1 cellular context compared by ENCODE assay signal in the genomic region with DNA sequence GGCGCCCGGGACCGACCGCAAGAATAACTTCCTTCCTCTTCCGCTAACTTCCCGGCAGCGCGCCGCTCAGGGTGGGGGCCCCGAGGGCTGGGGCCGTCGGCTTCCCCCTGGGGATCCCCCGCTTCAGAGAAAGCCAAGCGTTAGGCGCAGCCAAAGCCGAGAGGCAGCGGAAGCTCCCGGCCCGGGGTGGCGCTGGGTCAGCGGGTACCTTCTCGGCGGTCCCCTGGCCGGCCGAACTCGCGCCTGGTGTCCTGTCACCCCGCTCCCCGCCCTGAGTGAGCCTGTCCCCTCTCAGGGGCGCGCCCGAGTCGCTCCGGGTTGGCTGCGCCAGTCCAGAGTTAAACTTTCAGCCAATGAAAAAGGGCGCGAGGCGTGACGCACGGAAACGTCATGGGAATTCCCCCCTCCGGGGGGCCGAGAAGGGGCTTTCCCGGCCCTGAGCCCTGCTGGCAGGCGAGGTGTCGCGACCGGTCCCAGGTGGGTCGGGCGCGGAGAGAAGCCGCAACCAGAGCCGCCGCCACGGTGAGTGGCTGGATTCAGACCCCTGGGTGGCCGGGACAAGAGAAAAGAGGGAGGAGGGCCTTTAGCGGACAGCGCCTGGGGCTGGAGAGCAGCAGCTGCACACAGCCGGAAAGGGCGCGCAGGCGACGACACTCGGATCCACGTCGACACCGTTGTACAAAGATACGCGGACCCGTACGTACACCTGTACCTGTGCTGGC.
TF ChIP-seq lines count a peak whose summit lies in the region.

No MANE protein-coding gene starts in this region.

TF ChIP-seq in HepG2, 621 proteins besides CTCF, POLR2A, EP300 and RAD21 (continued from another document and continues in another):
- TF ChIP-seq HMGA1 (CRISPR knock-in tag; conservative IDR thresholded peaks at IDR 0.05) (no peak), FIP1L1 (IDR thresholded peaks at IDR 0.05; ENCODE audit: borderline replicate concordance, insufficient read depth, low read depth, low read length) (no peak), ZNF263 (CRISPR knock-in tag; IDR thresholded peaks at IDR 0.05) (no peak), ZNF777 (CRISPR knock-in tag; IDR thresholded peaks at IDR 0.05) (peak; percentile 92), ZSCAN30 (CRISPR knock-in tag; IDR thresholded peaks at IDR 0.05) (peak; percentile 78; the same call in 1 of the 2 replicates), NFKB2 (CRISPR knock-in tag; IDR thresholded peaks at IDR 0.05; ENCODE audit: borderline replicate concordance) (peak; percentile 87), ZNF143 (CRISPR knock-in tag; IDR thresholded peaks at IDR 0.05) (peak; percentile 49), PAX8 (CRISPR knock-in tag; IDR thresholded peaks at IDR 0.05; ENCODE audit: borderline replicate concordance) (0 out of 2 replicates have a peak, but pooled peaks have one; percentile 57), CHD4 (IDR thresholded peaks at IDR 0.05; ENCODE audit: borderline replicate concordance, low read length) (no peak), ZFP1 (CRISPR knock-in tag; IDR thresholded peaks at IDR 0.05) (no peak), ELF3 (CRISPR knock-in tag; IDR thresholded peaks at IDR 0.05) (peak; percentile 91), MZF1 (CRISPR knock-in tag; IDR thresholded peaks at IDR 0.05; ENCODE audit: borderline replicate concordance) (no peak), ZNF20 (CRISPR knock-in tag; IDR thresholded peaks at IDR 0.05) (no peak), RORA (CRISPR knock-in tag; IDR thresholded peaks at IDR 0.05) (no peak; the same call in 1 of the 2 replicates), AGO2 (optimal IDR thresholded peaks at IDR 0.05; ENCODE audit: low read depth, low read length) (no peak), ZNF605 (CRISPR knock-in tag; IDR thresholded peaks at IDR 0.05) (peak; percentile 37; the same call in 1 of the 2 replicates), MED8 (CRISPR knock-in tag; IDR thresholded peaks at IDR 0.05; ENCODE audit: insufficient replicate concordance) (no peak), ZNF530 (CRISPR knock-in tag; IDR thresholded peaks at IDR 0.05; ENCODE audit: low read depth) (no peak), RARG (CRISPR knock-in tag; IDR thresholded peaks at IDR 0.05; ENCODE audit: low read depth) (no peak), SMYD3 (CRISPR knock-in tag; IDR thresholded peaks at IDR 0.05) (no peak), HNRNPH1 (optimal IDR thresholded peaks at IDR 0.05; ENCODE audit: low read depth, low read length) (no peak), BHLHE40 (IDR thresholded peaks at IDR 0.05; ENCODE audit: low read length) (0 out of 2 replicates have a peak, but pooled peaks have one; percentile 7), SETDB1 (CRISPR knock-in tag; IDR thresholded peaks at IDR 0.05; ENCODE audit: borderline replicate concordance) (no peak), MATR3 (CRISPR knock-in tag; IDR thresholded peaks at IDR 0.05) (no peak), POLR2AphosphoS2 (IDR thresholded peaks at IDR 0.05; ENCODE audit: low read depth, low read length) (no peak), ZKSCAN8 (CRISPR knock-in tag; IDR thresholded peaks at IDR 0.05; ENCODE audit: borderline replicate concordance) (no peak), RXRA (CRISPR knock-in tag; IDR thresholded peaks at IDR 0.05) (peak; percentile 62), ATF1 (CRISPR knock-in tag; IDR thresholded peaks at IDR 0.05) (peak; percentile 98), ZFP36L2 (CRISPR knock-in tag; IDR thresholded peaks at IDR 0.05) (no peak), KLF15 (CRISPR knock-in tag; IDR thresholded peaks at IDR 0.05; ENCODE audit: borderline replicate concordance) (no peak), FOXK2 (IDR thresholded peaks at IDR 0.05) (no peak), ZNF644 (CRISPR knock-in tag; IDR thresholded peaks at IDR 0.05; ENCODE audit: low read depth) (no peak), FOXA3 (CRISPR knock-in tag; IDR thresholded peaks at IDR 0.05) (0 out of 2 replicates have a peak, but pooled peaks have one; percentile 6), SALL2 (CRISPR knock-in tag; IDR thresholded peaks at IDR 0.05) (peak; percentile 27; the same call in 1 of the 2 replicates), FOXK1 (CRISPR knock-in tag; IDR thresholded peaks at IDR 0.05; ENCODE audit: borderline replicate concordance, low read depth) (peak; percentile 39; the same call in 1 of the 2 replicates), BRD4 (CRISPR knock-in tag; IDR thresholded peaks at IDR 0.05) (no peak), ASH2L (IDR thresholded peaks at IDR 0.05; ENCODE audit: insufficient read length, low read depth, low read length) (peak; percentile 73), NR1H2 (CRISPR knock-in tag; IDR thresholded peaks at IDR 0.05; ENCODE audit: borderline replicate concordance, low read depth) (0 out of 2 replicates have a peak, but pooled peaks have one; percentile 38), KAT2B (IDR thresholded peaks at IDR 0.05; ENCODE audit: borderline replicate concordance, low read depth, low read length) (no peak), SCMH1 (CRISPR knock-in tag; IDR thresholded peaks at IDR 0.05; ENCODE audit: borderline replicate concordance) (no peak), ZNF629 (CRISPR knock-in tag; conservative IDR thresholded peaks at IDR 0.05) (no peak), HCFC1 (IDR thresholded peaks at IDR 0.05; ENCODE audit: low read depth, low read length) (no peak), PHF8 (CRISPR knock-in tag; IDR thresholded peaks at IDR 0.05) (peak; percentile 72), GATAD1 (CRISPR knock-in tag; IDR thresholded peaks at IDR 0.05) (peak; percentile 55), NR2F2 (IDR thresholded peaks at IDR 0.05; ENCODE audit: borderline replicate concordance, low read depth) (no peak), MAFG (CRISPR knock-in tag; IDR thresholded peaks at IDR 0.05) (no peak), RAD51 (IDR thresholded peaks at IDR 0.05; ENCODE audit: borderline replicate concordance) (no peak), ZNF292 (CRISPR knock-in tag; IDR thresholded peaks at IDR 0.05; ENCODE audit: borderline replicate concordance, low read depth) (peak; percentile 14; the same call in 1 of the 2 replicates)
- TF ChIP-seq, protein P1, sequence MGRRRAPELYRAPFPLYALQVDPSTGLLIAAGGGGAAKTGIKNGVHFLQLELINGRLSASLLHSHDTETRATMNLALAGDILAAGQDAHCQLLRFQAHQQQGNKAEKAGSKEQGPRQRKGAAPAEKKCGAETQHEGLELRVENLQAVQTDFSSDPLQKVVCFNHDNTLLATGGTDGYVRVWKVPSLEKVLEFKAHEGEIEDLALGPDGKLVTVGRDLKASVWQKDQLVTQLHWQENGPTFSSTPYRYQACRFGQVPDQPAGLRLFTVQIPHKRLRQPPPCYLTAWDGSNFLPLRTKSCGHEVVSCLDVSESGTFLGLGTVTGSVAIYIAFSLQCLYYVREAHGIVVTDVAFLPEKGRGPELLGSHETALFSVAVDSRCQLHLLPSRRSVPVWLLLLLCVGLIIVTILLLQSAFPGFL (CRISPR knock-in tag; IDR thresholded peaks at IDR 0.05) = no peak
- TF ChIP-seq, protein P2, sequence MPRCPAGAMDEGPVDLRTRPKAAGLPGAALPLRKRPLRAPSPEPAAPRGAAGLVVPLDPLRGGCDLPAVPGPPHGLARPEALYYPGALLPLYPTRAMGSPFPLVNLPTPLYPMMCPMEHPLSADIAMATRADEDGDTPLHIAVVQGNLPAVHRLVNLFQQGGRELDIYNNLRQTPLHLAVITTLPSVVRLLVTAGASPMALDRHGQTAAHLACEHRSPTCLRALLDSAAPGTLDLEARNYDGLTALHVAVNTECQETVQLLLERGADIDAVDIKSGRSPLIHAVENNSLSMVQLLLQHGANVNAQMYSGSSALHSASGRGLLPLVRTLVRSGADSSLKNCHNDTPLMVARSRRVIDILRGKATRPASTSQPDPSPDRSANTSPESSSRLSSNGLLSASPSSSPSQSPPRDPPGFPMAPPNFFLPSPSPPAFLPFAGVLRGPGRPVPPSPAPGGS (CRISPR knock-in tag; IDR thresholded peaks at IDR 0.05) = peak; percentile 96
- TF ChIP-seq, protein P3, sequence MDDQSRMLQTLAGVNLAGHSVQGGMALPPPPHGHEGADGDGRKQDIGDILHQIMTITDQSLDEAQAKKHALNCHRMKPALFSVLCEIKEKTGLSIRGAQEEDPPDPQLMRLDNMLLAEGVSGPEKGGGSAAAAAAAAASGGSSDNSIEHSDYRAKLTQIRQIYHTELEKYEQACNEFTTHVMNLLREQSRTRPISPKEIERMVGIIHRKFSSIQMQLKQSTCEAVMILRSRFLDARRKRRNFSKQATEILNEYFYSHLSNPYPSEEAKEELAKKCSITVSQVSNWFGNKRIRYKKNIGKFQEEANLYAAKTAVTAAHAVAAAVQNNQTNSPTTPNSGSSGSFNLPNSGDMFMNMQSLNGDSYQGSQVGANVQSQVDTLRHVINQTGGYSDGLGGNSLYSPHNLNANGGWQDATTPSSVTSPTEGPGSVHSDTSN (CRISPR knock-in tag; IDR thresholded peaks at IDR 0.05; ENCODE audit: borderline replicate concordance) = no peak
- TF ChIP-seq, protein P4, sequence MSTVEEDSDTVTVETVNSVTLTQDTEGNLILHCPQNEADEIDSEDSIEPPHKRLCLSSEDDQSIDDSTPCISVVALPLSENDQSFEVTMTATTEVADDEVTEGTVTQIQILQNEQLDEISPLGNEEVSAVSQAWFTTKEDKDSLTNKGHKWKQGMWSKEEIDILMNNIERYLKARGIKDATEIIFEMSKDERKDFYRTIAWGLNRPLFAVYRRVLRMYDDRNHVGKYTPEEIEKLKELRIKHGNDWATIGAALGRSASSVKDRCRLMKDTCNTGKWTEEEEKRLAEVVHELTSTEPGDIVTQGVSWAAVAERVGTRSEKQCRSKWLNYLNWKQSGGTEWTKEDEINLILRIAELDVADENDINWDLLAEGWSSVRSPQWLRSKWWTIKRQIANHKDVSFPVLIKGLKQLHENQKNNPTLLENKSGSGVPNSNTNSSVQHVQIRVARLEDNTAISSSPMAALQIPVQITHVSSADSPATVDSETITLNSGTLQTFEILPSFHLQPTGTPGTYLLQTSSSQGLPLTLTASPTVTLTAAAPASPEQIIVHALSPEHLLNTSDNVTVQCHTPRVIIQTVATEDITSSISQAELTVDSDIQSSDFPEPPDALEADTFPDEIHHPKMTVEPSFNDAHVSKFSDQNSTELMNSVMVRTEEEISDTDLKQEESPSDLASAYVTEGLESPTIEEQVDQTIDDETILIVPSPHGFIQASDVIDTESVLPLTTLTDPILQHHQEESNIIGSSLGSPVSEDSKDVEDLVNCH (CRISPR knock-in tag; IDR thresholded peaks at IDR 0.05) = no peak
- TF ChIP-seq, protein P5, sequence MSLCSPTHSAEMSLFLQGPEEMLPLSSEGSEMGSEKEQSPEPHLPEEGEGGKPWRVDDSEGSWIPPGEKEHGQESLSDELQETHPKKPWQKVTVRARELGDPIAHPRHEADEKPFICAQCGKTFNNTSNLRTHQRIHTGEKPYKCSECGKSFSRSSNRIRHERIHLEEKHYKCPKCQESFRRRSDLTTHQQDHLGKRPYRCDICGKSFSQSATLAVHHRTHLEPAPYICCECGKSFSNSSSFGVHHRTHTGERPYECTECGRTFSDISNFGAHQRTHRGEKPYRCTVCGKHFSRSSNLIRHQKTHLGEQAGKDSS (CRISPR knock-in tag; IDR thresholded peaks at IDR 0.05; ENCODE audit: borderline replicate concordance, low read depth) = no peak
- TF ChIP-seq, protein P6, sequence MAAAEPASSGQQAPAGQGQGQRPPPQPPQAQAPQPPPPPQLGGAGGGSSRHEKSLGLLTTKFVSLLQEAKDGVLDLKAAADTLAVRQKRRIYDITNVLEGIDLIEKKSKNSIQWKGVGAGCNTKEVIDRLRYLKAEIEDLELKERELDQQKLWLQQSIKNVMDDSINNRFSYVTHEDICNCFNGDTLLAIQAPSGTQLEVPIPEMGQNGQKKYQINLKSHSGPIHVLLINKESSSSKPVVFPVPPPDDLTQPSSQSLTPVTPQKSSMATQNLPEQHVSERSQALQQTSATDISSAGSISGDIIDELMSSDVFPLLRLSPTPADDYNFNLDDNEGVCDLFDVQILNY (CRISPR knock-in tag; conservative IDR thresholded peaks at IDR 0.05) = no peak
- TF ChIP-seq, protein P7, sequence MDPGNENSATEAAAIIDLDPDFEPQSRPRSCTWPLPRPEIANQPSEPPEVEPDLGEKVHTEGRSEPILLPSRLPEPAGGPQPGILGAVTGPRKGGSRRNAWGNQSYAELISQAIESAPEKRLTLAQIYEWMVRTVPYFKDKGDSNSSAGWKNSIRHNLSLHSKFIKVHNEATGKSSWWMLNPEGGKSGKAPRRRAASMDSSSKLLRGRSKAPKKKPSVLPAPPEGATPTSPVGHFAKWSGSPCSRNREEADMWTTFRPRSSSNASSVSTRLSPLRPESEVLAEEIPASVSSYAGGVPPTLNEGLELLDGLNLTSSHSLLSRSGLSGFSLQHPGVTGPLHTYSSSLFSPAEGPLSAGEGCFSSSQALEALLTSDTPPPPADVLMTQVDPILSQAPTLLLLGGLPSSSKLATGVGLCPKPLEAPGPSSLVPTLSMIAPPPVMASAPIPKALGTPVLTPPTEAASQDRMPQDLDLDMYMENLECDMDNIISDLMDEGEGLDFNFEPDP (CRISPR knock-in tag; conservative IDR thresholded peaks at IDR 0.05) = no peak
- TF ChIP-seq, protein P8, sequence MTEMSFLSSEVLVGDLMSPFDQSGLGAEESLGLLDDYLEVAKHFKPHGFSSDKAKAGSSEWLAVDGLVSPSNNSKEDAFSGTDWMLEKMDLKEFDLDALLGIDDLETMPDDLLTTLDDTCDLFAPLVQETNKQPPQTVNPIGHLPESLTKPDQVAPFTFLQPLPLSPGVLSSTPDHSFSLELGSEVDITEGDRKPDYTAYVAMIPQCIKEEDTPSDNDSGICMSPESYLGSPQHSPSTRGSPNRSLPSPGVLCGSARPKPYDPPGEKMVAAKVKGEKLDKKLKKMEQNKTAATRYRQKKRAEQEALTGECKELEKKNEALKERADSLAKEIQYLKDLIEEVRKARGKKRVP (CRISPR knock-in tag; IDR thresholded peaks at IDR 0.05) = no peak
- TF ChIP-seq, protein P9, sequence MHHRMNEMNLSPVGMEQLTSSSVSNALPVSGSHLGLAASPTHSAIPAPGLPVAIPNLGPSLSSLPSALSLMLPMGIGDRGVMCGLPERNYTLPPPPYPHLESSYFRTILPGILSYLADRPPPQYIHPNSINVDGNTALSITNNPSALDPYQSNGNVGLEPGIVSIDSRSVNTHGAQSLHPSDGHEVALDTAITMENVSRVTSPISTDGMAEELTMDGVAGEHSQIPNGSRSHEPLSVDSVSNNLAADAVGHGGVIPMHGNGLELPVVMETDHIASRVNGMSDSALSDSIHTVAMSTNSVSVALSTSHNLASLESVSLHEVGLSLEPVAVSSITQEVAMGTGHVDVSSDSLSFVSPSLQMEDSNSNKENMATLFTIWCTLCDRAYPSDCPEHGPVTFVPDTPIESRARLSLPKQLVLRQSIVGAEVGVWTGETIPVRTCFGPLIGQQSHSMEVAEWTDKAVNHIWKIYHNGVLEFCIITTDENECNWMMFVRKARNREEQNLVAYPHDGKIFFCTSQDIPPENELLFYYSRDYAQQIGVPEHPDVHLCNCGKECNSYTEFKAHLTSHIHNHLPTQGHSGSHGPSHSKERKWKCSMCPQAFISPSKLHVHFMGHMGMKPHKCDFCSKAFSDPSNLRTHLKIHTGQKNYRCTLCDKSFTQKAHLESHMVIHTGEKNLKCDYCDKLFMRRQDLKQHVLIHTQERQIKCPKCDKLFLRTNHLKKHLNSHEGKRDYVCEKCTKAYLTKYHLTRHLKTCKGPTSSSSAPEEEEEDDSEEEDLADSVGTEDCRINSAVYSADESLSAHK (CRISPR knock-in tag; IDR thresholded peaks at IDR 0.05; ENCODE audit: borderline replicate concordance) = no peak
- TF ChIP-seq, protein P10, sequence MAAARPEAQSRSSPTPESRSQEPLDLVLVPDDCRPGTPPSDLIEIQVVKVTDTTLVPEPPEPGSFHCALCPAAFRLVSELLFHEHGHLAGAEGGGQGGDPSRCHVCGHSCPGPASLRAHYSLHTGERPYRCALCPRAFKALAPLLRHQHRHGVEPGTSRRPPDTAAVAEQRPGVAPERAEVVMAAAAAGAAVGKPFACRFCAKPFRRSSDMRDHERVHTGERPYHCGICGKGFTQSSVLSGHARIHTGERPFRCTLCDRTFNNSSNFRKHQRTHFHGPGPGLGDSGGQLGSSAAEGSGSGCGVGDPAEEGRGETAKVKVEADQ (CRISPR knock-in tag; IDR thresholded peaks at IDR 0.05; ENCODE audit: borderline replicate concordance) = 0 out of 2 replicates have a peak, but pooled peaks have one; percentile 27
